ENCODE assay signal across 35 cellular contexts in the genomic region with DNA sequence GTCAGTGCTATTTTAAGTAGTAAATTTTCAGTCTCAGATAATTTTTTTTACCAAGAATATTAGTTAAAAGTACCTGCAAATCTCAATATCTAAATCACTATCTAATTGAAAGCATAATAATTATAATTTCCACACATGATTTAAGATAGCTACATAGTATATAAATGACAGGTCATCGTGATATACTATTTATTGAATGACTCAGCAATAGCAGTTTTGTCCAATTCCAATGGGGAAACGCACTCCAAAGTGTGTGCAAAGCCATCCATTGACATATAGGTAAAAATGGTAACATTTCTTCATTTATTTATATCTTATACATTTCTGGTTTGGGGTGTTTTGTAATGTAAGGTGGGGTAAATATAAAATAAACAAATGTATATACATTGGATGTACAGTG. TPM values are rescaled to one million over a fixed set of nuclear protein-coding genes. Genes with fewer than 3 reads are reported as not detected.
"Had no signal": no experiment of that assay in that cellular context is flagged by ENCODE, and none has a peak within 500 bp of the region (broad histone marks: within the 10 kb centered on the region; RNA-seq: fewer than 3 reads in every experiment).

No MANE protein-coding gene starts in this region.

- FAIRE-seq: astrocyte, TTC549 had no signal

- H3K9me3 ChIP-seq: adrenal gland, body of pancreas, breast epithelium had no signal

- H3K4me3 ChIP-seq: adrenal gland, body of pancreas, breast epithelium had no signal

- DNase-seq: activated B cell treated with CpG ODN at 0.5 μM for 24 hours; activated CD4-positive, alpha-beta memory T cell treated with anti-CD3 and anti-CD28 coated beads, Interleukin-2, amount 10 ng/mL, durations not matched to agents 7 days and 5 days; activated CD4-positive, alpha-beta T cell treated with anti-CD3 and anti-CD28 coated beads for 48 hours; activated CD4-positive, alpha-beta T cell treated with anti-CD3 and anti-CD28 coated beads, Interleukin-2, amount 10 ng/mL, durations not matched to agents 7 days and 5 days; activated CD4-positive, alpha-beta T cell treated with anti-CD3 and anti-CD28 coated beads, Interleukin-2, amount 50 U/mL, for 48 hours; activated CD4-positive, CD25-positive, alpha-beta regulatory T cell treated with anti-CD3 and anti-CD28 coated beads, Interleukin-2, amount 50 U/mL, for 72 hours; activated CD8-positive, alpha-beta memory T cell treated with anti-CD3 and anti-CD28 coated beads for 24 hours; activated CD8-positive, alpha-beta memory T cell treated with anti-CD3 and anti-CD28 coated beads, Interleukin-2, amount 10 ng/mL, durations not matched to agents 7 days and 5 days; activated CD8-positive, alpha-beta T cell treated with anti-CD3 and anti-CD28 coated beads, Interleukin-2, amount 10 ng/mL, durations not matched to agents 7 days and 5 days; activated effector memory CD4-positive, alpha-beta T cell treated with anti-CD3 and anti-CD28 coated beads, Interleukin-2, amount 50 U/mL, for 16 hours; activated gamma-delta T cell treated with Interleukin-2 at 50 U/mL for 16 hours; activated naive CD4-positive, alpha-beta T cell; activated naive CD4-positive, alpha-beta T cell treated with anti-CD3 and anti-CD28 coated beads for 36 hours; activated naive CD4-positive, alpha-beta T cell treated with anti-CD3 and anti-CD28 coated beads, Interleukin-2, amount 50 U/mL, for 16 hours; activated naive CD8-positive, alpha-beta T cell treated with anti-CD3 and anti-CD28 coated beads for 36 hours; activated T-cell treated with anti-CD3 and anti-CD28 coated beads for 4 hours; activated T-cell treated with anti-CD3 and anti-CD28 coated beads, Interleukin-2, amount 50 U/mL, for 1 hour; activated T-cell treated with anti-CD3 and anti-CD28 coated beads, Interleukin-2, amount 50 U/mL, for 4 hours; activated T-cell treated with anti-CD3 and anti-CD28 coated beads, Interleukin-2, amount 50 U/mL, for 72 hours; adrenal gland; amniotic stem cell; aorta; body of pancreas; brain microvascular endothelial cell; central memory CD4-positive, alpha-beta T cell; T-helper 1 cell; T-helper 2 cell; T-helper 9 cell had no signal

- H3K36me3 ChIP-seq: adrenal gland, brain microvascular endothelial cell, breast epithelium had no signal

- H3K27me3 ChIP-seq: adrenal gland, body of pancreas, brain microvascular endothelial cell, breast epithelium had no signal

- H3K27ac ChIP-seq: adrenal gland, body of pancreas, brain microvascular endothelial cell, breast epithelium, VCaP had no signal

- H3K4me1 ChIP-seq: adrenal gland, body of pancreas, breast epithelium had no signal

- ATAC-seq: activated CD8-positive, alpha-beta memory T cell treated with anti-CD3 and anti-CD28 coated beads, Interleukin-2, amount 10 ng/mL, durations not matched to agents 7 days and 5 days; activated CD8-positive, alpha-beta T cell treated with anti-CD3 and anti-CD28 coated beads, Interleukin-2, amount 10 ng/mL, durations not matched to agents 7 days and 5 days; activated naive CD4-positive, alpha-beta T cell treated with anti-CD3 and anti-CD28 coated beads, Interleukin-2, amount 50 U/mL, for 72 hours; activated T-cell treated with anti-CD3 and anti-CD28 coated beads, Interleukin-2, amount 50 U/mL, for 4 hours; activated T-cell treated with anti-CD3 and anti-CD28 coated beads, Interleukin-2, amount 50 U/mL, for 72 hours; activated T-helper 17 cell treated with anti-CD3 and anti-CD28 coated beads, Interleukin-2, amount 50 U/mL, for 72 hours; body of pancreas had no signal

RNA-seq across cellular contexts. Expression of a gene that starts 19.5 kb away (rescaled TPM):
- total RNA-seq: activated B cell treated with CpG ODN at 0.5 μM for 24 hours; activated CD4-positive, alpha-beta memory T cell treated with anti-CD3 and anti-CD28 coated beads, Interleukin-2, amount 10 ng/mL, durations not matched to agents 7 days and 5 days; activated CD4-positive, alpha-beta T cell treated with anti-CD3 and anti-CD28 coated beads, Interleukin-2, amount 10 ng/mL, durations not matched to agents 7 days and 5 days; activated CD8-positive, alpha-beta memory T cell treated with anti-CD3 and anti-CD28 coated beads, Interleukin-2, amount 10 ng/mL, durations not matched to agents 7 days and 5 days; activated CD8-positive, alpha-beta T cell treated with anti-CD3 and anti-CD28 coated beads, Interleukin-2, amount 10 ng/mL, durations not matched to agents 7 days and 5 days; activated naive CD4-positive, alpha-beta T cell treated with anti-CD3 and anti-CD28 coated beads for 36 hours; activated naive CD4-positive, alpha-beta T cell treated with anti-CD3 and anti-CD28 coated beads, Interleukin-2, amount 50 U/mL, for 72 hours; activated naive CD8-positive, alpha-beta T cell treated with anti-CD3 and anti-CD28 coated beads for 36 hours; activated T-cell treated with anti-CD3 and anti-CD28 coated beads, Interleukin-2, amount 50 U/mL, for 4 hours; activated T-cell treated with anti-CD3 and anti-CD28 coated beads, Interleukin-2, amount 50 U/mL, for 72 hours; activated T-helper 1 cell treated with anti-CD3 and anti-CD28 coated beads, Interleukin-12 subunit alpha, Interleukin-12 subunit beta, Interleukin-2, Interleukin-4 antibody, amounts not matched to agents 30 ng/mL and 10 ng/mL and 1 ng/mL, durations not matched to agents 14 hours and 24 hours and 36 hours; activated T-helper 17 cell treated with anti-CD3 and anti-CD28 coated beads, Interleukin-2, amount 50 U/mL, for 72 hours had no signal
